Comparison of ENCODE assay signal across 9 cellular contexts in the genomic region with DNA sequence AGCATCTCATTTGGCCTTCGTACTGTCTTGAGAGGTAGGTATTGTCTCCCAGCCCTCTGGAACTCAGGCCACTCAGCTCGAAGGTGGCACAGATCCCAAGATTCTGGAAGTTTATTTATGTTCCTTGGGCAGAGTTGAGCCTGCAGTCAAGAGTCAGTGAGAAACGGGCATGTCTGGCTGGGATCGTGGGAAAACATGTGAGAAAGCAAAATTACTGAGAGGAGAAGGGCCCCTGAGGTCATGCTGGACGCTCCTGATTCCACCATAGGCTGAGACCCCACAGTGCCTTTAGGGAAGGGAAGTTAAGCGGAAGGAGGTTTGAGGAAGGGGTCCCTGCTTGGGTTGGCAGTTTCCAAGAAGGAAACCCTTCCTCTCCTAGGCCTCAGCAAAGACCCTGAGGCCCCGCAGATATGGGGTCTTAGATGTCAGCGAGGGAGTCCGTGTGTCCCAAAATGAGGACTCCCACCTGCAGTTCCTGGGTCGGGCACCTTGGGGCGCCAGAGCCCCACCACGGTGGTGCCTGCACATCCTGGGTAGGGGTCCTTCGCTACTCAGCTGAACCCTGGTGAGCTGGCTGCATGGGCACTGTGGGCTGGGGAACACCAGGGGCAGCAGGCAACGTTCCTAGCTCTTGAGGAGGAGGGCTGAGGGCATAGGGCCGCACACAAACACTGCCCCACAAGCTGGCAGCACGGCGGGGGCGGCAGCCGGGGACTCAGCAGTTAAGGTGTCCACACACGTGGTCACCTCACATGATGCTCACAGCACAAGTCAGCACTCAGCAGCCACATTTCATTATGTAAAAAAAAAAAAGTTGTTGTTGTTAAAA. TPM values are rescaled to one million over a fixed set of nuclear protein-coding genes. Genes with fewer than 3 reads are reported as not detected.
A peak's percentile ranks its signal among the peaks of the same experiment; 100 is the strongest.
DNase-seq lines count a peak whose midpoint lies in the region; ATAC-seq and TF ChIP-seq lines count a peak whose summit lies in the region.
"Had no signal": no experiment of that assay in that cellular context is flagged by ENCODE, and none has a peak within 500 bp of the region (broad histone marks: within the 10 kb centered on the region; RNA-seq: fewer than 3 reads in every experiment).

No MANE protein-coding gene starts in this region.

- no peak overlapping the region for H2AK5ac ChIP-seq in H9 (ENCODE audit: insufficient read length, low read length)

- no peak overlapping the region for H3K4ac ChIP-seq in H9 (ENCODE audit: low read depth, low read length)

- CTCF ChIA-PET in activated CD8-positive, alpha-beta memory T cell treated with anti-CD3 and anti-CD28 coated beads, Interleukin-2, amount 10 ng/mL, durations not matched to agents 7 days and 5 days (lab: Charles Lee), result interaction anchor here (0.6 to 18.3 kb wide), 19 partner anchors 10 to 305 kb away, joined by 3 to 267 read pairs (median 4); a partner anchor contains a TSS

- H3K4me1 Mint-ChIP-seq in H9, result peaks cover 20 to 24% of the 10 kb centered on the region in 2 experiments
- peaks cover 7% of the 10 kb centered on the region for H3K4me1 Mint-ChIP-seq in activated CD8-positive, alpha-beta memory T cell treated with anti-CD3 and anti-CD28 coated beads, Interleukin-2, amount 10 ng/mL, durations not matched to agents 7 days and 5 days

- no peaks in the 10 kb centered on the region for H3K23me2 ChIP-seq in H9 (ENCODE audit: insufficient read length, low read depth, low read length, poor library complexity, severe bottlenecking)

- no peak overlapping the region for H2BK15ac ChIP-seq in H9 (ENCODE audit: low read depth, low read length)

- H2AFZ ChIP-seq in ACC112 (ENCODE audit: low read length, unreplicated experiment) (no peak overlapping the region), H9 (ENCODE audit: low read length) (no peak overlapping the region)

- no peak overlapping the region; the same call in 1 of the 2 replicates for H3K14ac ChIP-seq in H9 (ENCODE audit: insufficient read depth, low read length)

- H3K4me3 ChIP-seq in ACC112 (ENCODE audit: low read depth, low read length) (no peak overlapping the region), gastroesophageal sphincter (no peak overlapping the region), sigmoid colon (no peak overlapping the region)

- H3K27ac ChIP-seq in ACC112 (ENCODE audit: low read depth, low read length) (peak overlapping the region; percentile 25; the same call in 1 of the 2 replicates), H9 (ENCODE audit: insufficient read length, low read depth, low read length) (no peak overlapping the region), gastroesophageal sphincter (peak overlapping the region; percentile 51 to 88 (median 82)), sigmoid colon (peak overlapping the region; percentile 78 to 86 (median 80))

- peaks cover 3% of the 10 kb centered on the region for H3K79me2 ChIP-seq in ACC112 (ENCODE audit: control insufficient read depth, insufficient read depth, low read length, unreplicated experiment)
- H3K79me2 ChIP-seq in H9 (ENCODE audit: insufficient read depth, low read length), result no peaks in the 10 kb centered on the region

- no peaks in the 10 kb centered on the region for H3K9me3 ChIP-seq in H9 (ENCODE audit: control insufficient read depth, low read depth, low read length)
- H3K9me3 ChIP-seq in gastroesophageal sphincter, result no peaks in the 10 kb centered on the region
- no peaks in the 10 kb centered on the region for H3K9me3 ChIP-seq in sigmoid colon

- H3K27me3 ChIP-seq in ACC112 (ENCODE audit: insufficient read depth, low read length), result no peaks in the 10 kb centered on the region
- no peaks in the 10 kb centered on the region for H3K27me3 ChIP-seq in H9 (ENCODE audit: insufficient read depth, low read length)
- H3K27me3 ChIP-seq in gastroesophageal sphincter, result no peaks in the 10 kb centered on the region
- no peaks in the 10 kb centered on the region for H3K27me3 ChIP-seq in sigmoid colon

- H3K27ac Mint-ChIP-seq in H9, result peak overlapping the region in 2 of 3 experiments; percentile 61 to 93; a peak in 5 of 7 replicates
- no peak overlapping the region for H3K27ac Mint-ChIP-seq in activated CD8-positive, alpha-beta memory T cell treated with anti-CD3 and anti-CD28 coated beads, Interleukin-2, amount 10 ng/mL, durations not matched to agents 7 days and 5 days
- H3K27ac Mint-ChIP-seq: stimulated activated naive CD8-positive, alpha-beta T cell treated with anti-CD3 and anti-CD28 coated beads, Interleukin-15, Interleukin-2, amounts not matched to agents 100 ng/mL and 50 ng/mL, for 24 hours had no signal

- H3K36me3 ChIP-seq in ACC112 (ENCODE audit: insufficient read depth, low read length) (peaks cover 19% of the 10 kb centered on the region; the same call in 1 of the 2 replicates), gastroesophageal sphincter (peaks cover 2 to 39% of the 10 kb centered on the region in 2 donors), sigmoid colon (peaks cover 33 to 39% (median 37%) of the 10 kb centered on the region in 4 donors)

- H3K4me3 Mint-ChIP-seq in H9, result no peak overlapping the region
- H3K4me3 Mint-ChIP-seq in activated CD8-positive, alpha-beta memory T cell treated with anti-CD3 and anti-CD28 coated beads, Interleukin-2, amount 10 ng/mL, durations not matched to agents 7 days and 5 days, result no peak overlapping the region
- H3K4me3 Mint-ChIP-seq: stimulated activated naive CD8-positive, alpha-beta T cell treated with anti-CD3 and anti-CD28 coated beads, Interleukin-15, Interleukin-2, amounts not matched to agents 100 ng/mL and 50 ng/mL, for 24 hours had no signal

- ATAC-seq in activated CD8-positive, alpha-beta memory T cell treated with anti-CD3 and anti-CD28 coated beads, Interleukin-2, amount 10 ng/mL, durations not matched to agents 7 days and 5 days, result no peak
- ATAC-seq in gastroesophageal sphincter, result peak; percentile 60
- no peak for ATAC-seq in HG03280 (IDR thresholded peaks at IDR 0.05; ENCODE audit: unreplicated experiment)
- ATAC-seq in GM18520 (IDR thresholded peaks at IDR 0.05; ENCODE audit: unreplicated experiment), result no peak

- no peak overlapping the region for H3T11ph ChIP-seq in H9 (ENCODE audit: low read length)

- H3K4me2 ChIP-seq in H9 (ENCODE audit: insufficient read depth, insufficient read length, low read length), result no peak overlapping the region

- peaks cover 9 to 29% (median 21%) of the 10 kb centered on the region in 3 experiments for H3K36me3 Mint-ChIP-seq in H9 (ENCODE audit: insufficient read depth in 1 of 3, low read depth in 3 of 3)
- no peaks in the 10 kb centered on the region for H3K36me3 Mint-ChIP-seq in activated CD8-positive, alpha-beta memory T cell treated with anti-CD3 and anti-CD28 coated beads, Interleukin-2, amount 10 ng/mL, durations not matched to agents 7 days and 5 days

- H2BK120ac ChIP-seq in H9 (ENCODE audit: low read depth, low read length, poor library complexity, severe bottlenecking), result no peak overlapping the region

- no peak overlapping the region for H4K5ac ChIP-seq in H9 (ENCODE audit: insufficient read length, low read depth, low read length)

- intact Hi-C loops in sigmoid colon (cut with DNase I), result no loop called here

- WGBS in H9 (ENCODE audit: extremely low coverage, insufficient read length, low lambda C conversion rate), result no CpG with 5 or more reads among the region's 20 CpGs
- 37 to 38% methylated on average over 1 to 3 of the region's 20 CpGs for WGBS in gastroesophageal sphincter (ENCODE audit: low coverage in 1 of 2), 2 donors
- WGBS in sigmoid colon, 2 donors, result 64 to 65% methylated on average over 20 of the region's 20 CpGs

- no peak for TF ChIP-seq EP300 in gastroesophageal sphincter (IDR thresholded peaks at IDR 0.05)
- peak in 1 of 4 donors; percentile 23 for TF ChIP-seq EP300 in sigmoid colon (IDR thresholded peaks at IDR 0.05)

- H3K9me3 Mint-ChIP-seq in H9, result no peaks in the 10 kb centered on the region; a peak in 1 of 5 replicates
- no peaks in the 10 kb centered on the region for H3K9me3 Mint-ChIP-seq in activated CD8-positive, alpha-beta memory T cell treated with anti-CD3 and anti-CD28 coated beads, Interleukin-2, amount 10 ng/mL, durations not matched to agents 7 days and 5 days (ENCODE audit: low read depth)
- H3K9me3 Mint-ChIP-seq: stimulated activated naive CD8-positive, alpha-beta T cell treated with anti-CD3 and anti-CD28 coated beads, Interleukin-15, Interleukin-2, amounts not matched to agents 100 ng/mL and 50 ng/mL, for 24 hours had no signal

- TF ChIP-seq POLR2A in gastroesophageal sphincter (IDR thresholded peaks at IDR 0.05) (no peak), sigmoid colon (IDR thresholded peaks at IDR 0.05) (no peak)

- H2BK20ac ChIP-seq in H9 (ENCODE audit: low read depth, low read length, poor library complexity, severe bottlenecking), result no peak overlapping the region

- H4K91ac ChIP-seq in H9 (ENCODE audit: insufficient read length, low read depth, low read length), result no peak overlapping the region

- TF ChIP-seq CTCF in H9 (conservative IDR thresholded peaks at IDR 0.05), result peak; percentile 99
- TF ChIP-seq CTCF in gastroesophageal sphincter (IDR thresholded peaks at IDR 0.05), result peak in 3 of 4 experiments; percentile 47 to 58 (median 58)
- TF ChIP-seq CTCF in sigmoid colon (IDR thresholded peaks at IDR 0.05), result peak; percentile 31 to 55 (median 44)

- H3K56ac ChIP-seq in H9 (ENCODE audit: insufficient read length, low read depth, low read length), result no peak overlapping the region

- no peak overlapping the region for H4K8ac ChIP-seq in H9 (replicated peaks; ENCODE audit: insufficient read length, low read depth, low read length)

- H2BK12ac ChIP-seq in H9 (ENCODE audit: insufficient read length, low read depth, low read length), result no peak overlapping the region

- H3K4me1 ChIP-seq in ACC112 (ENCODE audit: control insufficient read depth, insufficient read depth, low read length, unreplicated experiment), result peaks cover 11% of the 10 kb centered on the region
- H3K4me1 ChIP-seq in H9 (ENCODE audit: insufficient read depth, low read length), result no peaks in the 10 kb centered on the region; the same call in 1 of the 2 replicates
- H3K4me1 ChIP-seq in gastroesophageal sphincter, result peaks cover 4 to 80% (median 17%) of the 10 kb centered on the region in 3 donors
- H3K4me1 ChIP-seq in sigmoid colon, result peaks cover 0 to 56% (median 53%) of the 10 kb centered on the region in 4 donors

- H3K23ac ChIP-seq in H9 (ENCODE audit: insufficient read length, low read depth, low read length), result no peak overlapping the region

- DNase-seq in H9 (peak; percentile 92), sigmoid colon (no peak), AML-193 (lab: John Stamatoyannopoulos, UW) (no peak)
- peak; percentile 51 for DNase-seq in activated CD8-positive, alpha-beta memory T cell treated with anti-CD3 and anti-CD28 coated beads, Interleukin-2, amount 10 ng/mL, durations not matched to agents 7 days and 5 days

- H4K20me1 ChIP-seq in H9 (ENCODE audit: control insufficient read depth, insufficient read depth, insufficient read length), result no peaks in the 10 kb centered on the region

- no peaks in the 10 kb centered on the region for H3K79me1 ChIP-seq in H9 (ENCODE audit: insufficient read depth, low read depth, low read length, poor library complexity, severe bottlenecking)

- H3K18ac ChIP-seq in H9 (ENCODE audit: insufficient read length, low read depth, low read length), result no peak overlapping the region

- no peaks in the 10 kb centered on the region; the same call in 1 of the 2 replicates for H3K27me3 Mint-ChIP-seq in H9 (ENCODE audit: low read depth)
- no peaks in the 10 kb centered on the region for H3K27me3 Mint-ChIP-seq in activated CD8-positive, alpha-beta memory T cell treated with anti-CD3 and anti-CD28 coated beads, Interleukin-2, amount 10 ng/mL, durations not matched to agents 7 days and 5 days
- H3K27me3 Mint-ChIP-seq: stimulated activated naive CD8-positive, alpha-beta T cell treated with anti-CD3 and anti-CD28 coated beads, Interleukin-15, Interleukin-2, amounts not matched to agents 100 ng/mL and 50 ng/mL, for 24 hours had no signal

- H3K9ac ChIP-seq in H9 (ENCODE audit: extremely low read depth, insufficient read length, low read length), result no peak overlapping the region

- no peak overlapping the region for H2BK5ac ChIP-seq in H9 (ENCODE audit: insufficient read length, low read length)

RNA-seq across cellular contexts. Expression of a gene that starts 12.3 kb away (rescaled TPM):
- 11.1 and 11.8 TPM in 2 replicates for total RNA-seq in H9 (2021)
- total RNA-seq in activated CD8-positive, alpha-beta memory T cell treated with anti-CD3 and anti-CD28 coated beads, Interleukin-2, amount 10 ng/mL, durations not matched to agents 7 days and 5 days, result 10 to 100 TPM; 14.5 to 30.6 TPM
- total RNA-seq in gastroesophageal sphincter, result 1 to 10 TPM; 1.7 to 7.5 (median 3.4) TPM
- 1 to 10 TPM; 1.6 to 2.9 (median 1.8) TPM for total RNA-seq in sigmoid colon
- 1 to 10 TPM; 1.4 to 6.3 (median 1.8) TPM for polyA plus RNA-seq in sigmoid colon

RNA-seq across cellular contexts. Expression of a gene that starts 26.6 kb away (rescaled TPM):
- total RNA-seq in H9 (2021) (51.0 and 52.7 TPM in 2 replicates), gastroesophageal sphincter (100 to 1,000 TPM; 327 to 617 (median 519) TPM), sigmoid colon (100 to 1,000 TPM; 129 to 241 (median 196) TPM)
- total RNA-seq in activated CD8-positive, alpha-beta memory T cell treated with anti-CD3 and anti-CD28 coated beads, Interleukin-2, amount 10 ng/mL, durations not matched to agents 7 days and 5 days, result 10 to 100 TPM; 37.3 to 41.9 TPM
- 100 to 1,000 TPM; 108 to 229 (median 142) TPM for polyA plus RNA-seq in sigmoid colon

RNA-seq across cellular contexts. Expression of a gene that starts 52.8 kb away (rescaled TPM):
- 40.2 and 47.4 TPM in 2 replicates for total RNA-seq in H9 (2021)
- total RNA-seq in activated CD8-positive, alpha-beta memory T cell treated with anti-CD3 and anti-CD28 coated beads, Interleukin-2, amount 10 ng/mL, durations not matched to agents 7 days and 5 days, result 10 to 100 TPM; 41.4 to 48.4 TPM
- total RNA-seq in gastroesophageal sphincter, result 10 to 100 TPM in 3 of 4 donors, 1 to 10 TPM in 1; 9.4 to 17.0 (median 12.7) TPM
- 10 to 100 TPM in 1 of 4 donors, 1 to 10 TPM in 3; 8.6 to 13.3 (median 9.4) TPM for total RNA-seq in sigmoid colon
- 10 to 100 TPM in 2 of 3 donors, 1 to 10 TPM in 1; 7.8 to 15.3 (median 11.8) TPM for polyA plus RNA-seq in sigmoid colon

RNA-seq across cellular contexts. Expression of a gene that starts 58.8 kb away (rescaled TPM):
- total RNA-seq in H9 (2021) (64.6 and 68.0 TPM in 2 replicates), gastroesophageal sphincter (under 1 TPM; under 0.01 to 0.78 (median 0.52) TPM), sigmoid colon (under 1 TPM; 0.27 to 0.36 (median 0.30) TPM)
- total RNA-seq in activated CD8-positive, alpha-beta memory T cell treated with anti-CD3 and anti-CD28 coated beads, Interleukin-2, amount 10 ng/mL, durations not matched to agents 7 days and 5 days, result under 1 TPM; 0.06 to 0.56 TPM
- polyA plus RNA-seq in sigmoid colon, result 1 to 10 TPM in 1 of 3 donors, under 1 TPM in 2; 0.23 to 1.5 (median 0.60) TPM

Comparison
In these comparisons a context has a peak if more than half of its experiments do, and no peak if none do; other contexts are left out.
1. DNase-seq: peak in H9 (single experiment) and activated CD8-positive, alpha-beta memory T cell treated with anti-CD3 and anti-CD28 coated beads, Interleukin-2, amount 10 ng/mL, durations not matched to agents 7 days and 5 days (single experiment); none in sigmoid colon (single experiment) and AML-193 (0 of 2).
2. CTCF ChIP-seq: peak in every context shown above with its lines; median percentile 99 in H9; 58 in gastroesophageal sphincter; 44 in sigmoid colon.